In the genomic region with DNA sequence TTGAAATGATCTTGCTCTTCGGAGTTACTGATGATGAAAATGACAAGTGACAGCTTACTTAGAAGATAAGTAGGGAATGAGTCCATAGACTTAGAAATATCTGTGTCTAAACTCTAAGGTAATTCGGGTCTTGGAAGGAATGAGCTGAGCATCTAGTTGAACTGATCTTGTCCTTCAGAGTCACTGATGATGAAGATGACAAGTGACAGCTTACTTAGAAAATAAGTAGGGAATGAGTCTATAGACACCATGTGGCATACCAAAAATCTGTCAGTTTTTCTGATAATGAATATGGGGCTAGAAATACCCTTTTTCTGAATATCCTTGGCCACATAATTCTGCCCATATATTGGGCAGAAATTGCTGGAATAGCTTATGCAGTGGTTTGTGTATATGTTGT, we compare ENCODE assay signal across 21 cellular contexts. TPM values are rescaled to one million over a fixed set of nuclear protein-coding genes. Genes with fewer than 3 reads are reported as not detected.
DNase-seq lines count a peak whose midpoint lies in the region; ATAC-seq and TF ChIP-seq lines count a peak whose summit lies in the region.
"Had no signal": no experiment of that assay in that cellular context is flagged by ENCODE, and none has a peak within 500 bp of the region (broad histone marks: within the 10 kb centered on the region; RNA-seq: fewer than 3 reads in every experiment).

No MANE protein-coding gene starts in this region.

- peak; percentile 49 for DNase-seq in NCI-H82 (lab: John Stamatoyannopoulos, UW)
- no peak for DNase-seq in NCI-H82 treated with DMSO at 0.1 percent for 48 hours (lab: John Stamatoyannopoulos, UW; ENCODE audit: unreplicated experiment)
- DNase-seq in HFFc6 = no peak
- peak; percentile 43 for DNase-seq in adipocyte (ENCODE audit: low read depth)
- DNase-seq in retina = peak; percentile 18
- no peak for DNase-seq in mesendoderm
- no peak for DNase-seq in NCI-H510A treated with DMSO at 0.1 percent for 48 hours (lab: John Stamatoyannopoulos, UW)
- DNase-seq: Caco-2; CD4-positive, CD25-positive, alpha-beta regulatory T cell; CD8-positive, alpha-beta T cell; DMS 273 treated with DMSO at 0.1 percent for 48 hours; DMS79; EL; GF-D8 had no signal

- no CpG with 5 or more reads among the region's 2 CpGs for whole genome bisulfite sequencing in mesendoderm (ENCODE audit: extremely low coverage, insufficient coverage, low lambda C conversion rate)

- H3K9ac ChIP-seq in adipocyte (ENCODE audit: low read length) = no peak overlapping the region
- no peak overlapping the region for H3K9ac ChIP-seq in mesendoderm (ENCODE audit: low read length)
- H3K9ac ChIP-seq: BLaER1 had no signal

- no peak for TF ChIP-seq CTCF in HFFc6 (IDR thresholded peaks at IDR 0.05)

- no peak overlapping the region for H3K23ac ChIP-seq in mesendoderm (ENCODE audit: low read length)

- peaks cover 14% of the 10 kb centered on the region for H3K36me3 Mint-ChIP-seq in HFFc6 (ENCODE audit: low read depth)
- H3K36me3 Mint-ChIP-seq: CD4-positive, CD25-positive, alpha-beta regulatory T cell; CD8-positive, alpha-beta T cell had no signal

- H2AK5ac ChIP-seq in mesendoderm (ENCODE audit: low read length) = no peak overlapping the region

- no peaks in the 10 kb centered on the region for H3K4me1 ChIP-seq in adipocyte (ENCODE audit: control insufficient read depth, insufficient read depth, low read length)
- H3K4me1 ChIP-seq in mesendoderm (ENCODE audit: control insufficient read depth, low read depth, low read length) = no peaks in the 10 kb centered on the region
- H3K4me1 ChIP-seq: BLaER1, Caco-2 had no signal

- H3K4me3 ChIP-seq in adipocyte (ENCODE audit: low read length) (no peak overlapping the region), mesendoderm (ENCODE audit: low read length) (no peak overlapping the region)
- H3K4me3 ChIP-seq: BLaER1, GM23338, HAP-1 had no signal

- no peak overlapping the region for H3K27ac ChIP-seq in mesendoderm (ENCODE audit: low read depth, low read length)
- H3K27ac ChIP-seq: 22Rv1, BLaER1, C4-2B had no signal

- ATAC-seq in GM18907 (IDR thresholded peaks at IDR 0.05; ENCODE audit: unreplicated experiment) = no peak
- ATAC-seq: CD8-positive, alpha-beta T cell; GM23338 had no signal

- no peaks in the 10 kb centered on the region for H3K27me3 Mint-ChIP-seq in HFFc6 (ENCODE audit: insufficient read depth)
- H3K27me3 Mint-ChIP-seq: B cell; CD4-positive, CD25-positive, alpha-beta regulatory T cell had no signal

- H4K5ac ChIP-seq in mesendoderm (ENCODE audit: low read length) = no peak overlapping the region

- no peak overlapping the region for H3K18ac ChIP-seq in mesendoderm (ENCODE audit: low read length)

- no peak overlapping the region for H3K4ac ChIP-seq in mesendoderm (ENCODE audit: low read depth, low read length)

- H3K36me3 ChIP-seq in adipocyte (ENCODE audit: control insufficient read depth, insufficient read depth, low read length, severe bottlenecking) (peaks cover 35% of the 10 kb centered on the region), mesendoderm (ENCODE audit: control insufficient read depth, insufficient read depth, low read length) (no peaks in the 10 kb centered on the region)

- H3K56ac ChIP-seq in mesendoderm (ENCODE audit: low read length) = no peak overlapping the region

- H3K9me3 ChIP-seq in adipocyte (ENCODE audit: control insufficient read depth, low read length) = no peaks in the 10 kb centered on the region
- H3K9me3 ChIP-seq: BLaER1, Caco-2, HAP-1 had no signal

- no peaks in the 10 kb centered on the region for H3K9me3 Mint-ChIP-seq in HFFc6
- H3K9me3 Mint-ChIP-seq: CD8-positive, alpha-beta T cell; GM23338 had no signal

- no peak overlapping the region for H2BK120ac ChIP-seq in mesendoderm (ENCODE audit: low read depth, low read length)

- no peak overlapping the region for H2BK5ac ChIP-seq in mesendoderm (ENCODE audit: low read length)

- no peaks in the 10 kb centered on the region for H3K27me3 ChIP-seq in adipocyte (replicated peaks; ENCODE audit: control insufficient read depth, insufficient read depth, low read length)
- no peaks in the 10 kb centered on the region for H3K27me3 ChIP-seq in mesendoderm (ENCODE audit: insufficient read depth, low read length, poor library complexity)
- H3K27me3 ChIP-seq: BLaER1 had no signal

- H3K4me2 ChIP-seq in mesendoderm (ENCODE audit: low read length) = no peak overlapping the region
- H3K4me2 ChIP-seq: BLaER1, GM23338 had no signal

- peaks cover 17% of the 10 kb centered on the region for H3K79me2 ChIP-seq in mesendoderm (ENCODE audit: control insufficient read depth, insufficient read depth, low read length)

- H3K79me1 ChIP-seq in mesendoderm (ENCODE audit: low read length) = peaks cover 6% of the 10 kb centered on the region

- no peak overlapping the region for H2BK15ac ChIP-seq in mesendoderm (replicated peaks; ENCODE audit: low read depth)

- H3K27ac Mint-ChIP-seq in HFFc6 = peak overlapping the region; percentile 66
- H3K27ac Mint-ChIP-seq: B cell; CD8-positive, alpha-beta T cell; GM23338 had no signal

- H3K4me3 Mint-ChIP-seq in HFFc6 = no peak overlapping the region
- H3K4me3 Mint-ChIP-seq: B cell; CD4-positive, CD25-positive, alpha-beta regulatory T cell; CD8-positive, alpha-beta T cell; GM23338 had no signal

- H3K4me1 Mint-ChIP-seq in HFFc6 (ENCODE audit: low read depth) = peaks cover 33% of the 10 kb centered on the region
- H3K4me1 Mint-ChIP-seq: B cell, GM23338 had no signal

- H4K8ac ChIP-seq in mesendoderm (ENCODE audit: low read depth, low read length) = no peak overlapping the region

RNA-seq across cellular contexts. Expression of gene CTTNBP2NL, which starts 14.7 kb away (rescaled TPM):
- total RNA-seq in HFFc6 (2021; fragmentation: NEBNext Ultra II Directional; extraction: Animal tissue kit (Norgen Biotek cat#: 25700)) = 10 to 100 TPM; 71.9 to 80.8 (median 76.5) TPM
- polyA plus RNA-seq in mesendoderm (2013, experiment 1 of 2) = 12.2 TPM
- polyA plus RNA-seq in mesendoderm (2013, experiment 2 of 2) = 13.3 TPM
- total RNA-seq: CD8-positive, alpha-beta T cell had no signal

Comparison
In these comparisons a context has a peak if more than half of its experiments do, and no peak if none do; other contexts are left out.
1. DNase-seq: peak in NCI-H82 (single experiment), adipocyte (single experiment) and retina (single experiment); none in NCI-H82 treated with DMSO at 0.1 percent for 48 hours (single experiment), HFFc6 (single experiment), mesendoderm (single experiment) and NCI-H510A treated with DMSO at 0.1 percent for 48 hours (single experiment).